ENCODE assay signal across 1 cellular context in genomic region chr1:205437570-205437969, GRCh38.
TF ChIP-seq lines count a peak whose summit lies in the region.

No MANE protein-coding gene starts in this region.

TF ChIP-seq in HepG2, 621 proteins besides CTCF, POLR2A, EP300 and RAD21:
- TF ChIP-seq ATF1 (CRISPR knock-in tag; IDR thresholded peaks at IDR 0.05): no peak
- TF ChIP-seq FOSL2 (CRISPR knock-in tag; IDR thresholded peaks at IDR 0.05): no peak
- no peak for TF ChIP-seq ZZZ3 (CRISPR knock-in tag; IDR thresholded peaks at IDR 0.05; ENCODE audit: borderline replicate concordance)
- peak; percentile 8 for TF ChIP-seq AGO2 (optimal IDR thresholded peaks at IDR 0.05; ENCODE audit: low read depth, low read length)
- peak; percentile 47 for TF ChIP-seq RBM22 (optimal IDR thresholded peaks at IDR 0.05; ENCODE audit: low read length)
